In the genomic region with DNA sequence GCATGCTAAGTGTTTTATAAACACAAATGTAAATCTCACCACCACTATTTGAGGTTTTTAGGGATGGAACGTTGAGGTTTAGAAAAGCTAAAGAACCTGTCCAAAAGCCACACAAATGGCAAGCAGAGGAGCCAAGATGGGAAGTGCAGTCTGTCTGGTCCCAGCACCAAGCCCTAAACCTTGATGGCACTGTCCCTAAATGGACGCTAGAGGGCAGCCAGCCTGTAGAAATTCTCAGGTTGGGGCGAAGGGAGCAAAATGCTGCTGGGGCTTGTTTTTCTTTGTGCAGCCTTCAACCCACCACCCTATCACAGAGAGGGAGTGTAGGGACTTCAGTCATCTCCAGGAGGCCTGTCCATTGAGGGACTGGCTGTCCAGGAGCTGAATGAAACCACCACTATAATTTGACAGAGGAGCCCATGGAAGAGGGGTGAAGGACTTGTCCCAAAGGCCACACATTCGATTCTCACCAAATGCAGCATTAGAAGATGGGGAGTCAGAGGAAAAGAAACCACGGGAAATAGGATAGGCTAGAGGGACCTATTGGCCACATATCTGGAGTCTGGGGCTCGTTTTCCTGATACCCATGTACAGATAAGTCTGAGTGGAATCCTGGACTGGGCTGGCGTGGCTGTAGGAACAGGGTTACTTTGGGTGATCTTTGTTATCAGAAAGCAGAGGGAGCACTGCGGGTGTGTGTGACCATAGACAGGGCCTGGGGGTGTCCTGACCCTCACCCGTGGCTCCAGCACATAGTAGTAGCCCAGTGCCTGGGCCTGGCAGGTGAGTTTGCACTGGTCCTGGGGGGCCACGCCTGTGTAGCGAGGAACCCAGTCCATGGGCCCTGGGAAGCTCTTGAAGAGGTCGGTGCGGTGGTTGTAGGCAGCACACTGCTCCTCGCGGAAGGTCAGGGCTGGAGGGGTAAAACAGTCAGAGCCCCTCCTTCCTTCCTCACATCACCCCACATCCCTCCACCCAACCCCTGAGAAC, we compare ENCODE assay signal across 1 cellular context.
TF ChIP-seq lines count a peak whose summit lies in the region.

No MANE protein-coding gene starts in this region.

TF ChIP-seq in K562, 482 proteins besides CTCF, POLR2A, EP300 and RAD21 (continues in another document):
- TF ChIP-seq PHB2 (IDR thresholded peaks at IDR 0.05; ENCODE audit: low read depth) (no peak), HDAC6 (IDR thresholded peaks at IDR 0.05; ENCODE audit: low read depth, low read length) (no peak), TBP (optimal IDR thresholded peaks at IDR 0.05; ENCODE audit: low read depth, low read length) (no peak), STAT6 (CRISPR knock-in tag; IDR thresholded peaks at IDR 0.05) (no peak), TARDBP (IDR thresholded peaks at IDR 0.05) (no peak), ATF1 (CRISPR knock-in tag; IDR thresholded peaks at IDR 0.05) (no peak), ATF1 (tag; IDR thresholded peaks at IDR 0.05) (no peak), SRSF9 (IDR thresholded peaks at IDR 0.05; ENCODE audit: borderline replicate concordance, low read depth, low read length) (no peak), SOX6 (IDR thresholded peaks at IDR 0.05) (peak; percentile 38), RCOR1 (IDR thresholded peaks at IDR 0.05; ENCODE audit: borderline replicate concordance in 1 of 2, low read depth in 2 of 2, low read length in 2 of 2) (peak in 1 of 2 experiments; percentile 42; a peak in 1 of 4 replicates), IRF2 (CRISPR knock-in tag; IDR thresholded peaks at IDR 0.05) (no peak), HNRNPK (IDR thresholded peaks at IDR 0.05; ENCODE audit: low read depth, low read length, poor library complexity, severe bottlenecking) (no peak), ZNF212 (CRISPR knock-in tag; IDR thresholded peaks at IDR 0.05) (no peak), MEF2A (IDR thresholded peaks at IDR 0.05; ENCODE audit: control insufficient read depth, low read depth, low read length) (no peak), SMAD2 (IDR thresholded peaks at IDR 0.05; ENCODE audit: low read depth, low read length) (no peak), RBM39 (optimal IDR thresholded peaks at IDR 0.05; ENCODE audit: low read depth, low read length) (no peak), ZNF197 (CRISPR knock-in tag; IDR thresholded peaks at IDR 0.05; ENCODE audit: low read depth) (no peak), STAG1 (CRISPR knock-in tag; IDR thresholded peaks at IDR 0.05; ENCODE audit: borderline replicate concordance) (peak; percentile 57; the same call in 1 of the 2 replicates), PRMT5 (CRISPR knock-in tag; IDR thresholded peaks at IDR 0.05) (no peak), THRAP3 (IDR thresholded peaks at IDR 0.05; ENCODE audit: borderline replicate concordance) (no peak), ZFP91 (CRISPR knock-in tag; IDR thresholded peaks at IDR 0.05) (no peak), ZBTB1 (CRISPR knock-in tag; IDR thresholded peaks at IDR 0.05; ENCODE audit: borderline replicate concordance, low read depth) (no peak), ELK3 (CRISPR knock-in tag; IDR thresholded peaks at IDR 0.05) (no peak), FOXA3 (CRISPR knock-in tag; conservative IDR thresholded peaks at IDR 0.05 in 1 of 2, IDR thresholded peaks at IDR 0.05 in 1 of 2) (no peak), ZNF696 (CRISPR knock-in tag; conservative IDR thresholded peaks at IDR 0.05) (no peak), ZBTB43 (CRISPR knock-in tag; IDR thresholded peaks at IDR 0.05) (no peak), ZFP1 (CRISPR knock-in tag; IDR thresholded peaks at IDR 0.05) (no peak), ZNF175 (CRISPR knock-in tag; IDR thresholded peaks at IDR 0.05; ENCODE audit: low read depth) (no peak), NR2C2 (CRISPR knock-in tag; IDR thresholded peaks at IDR 0.05) (no peak), NR2C2 (tag; IDR thresholded peaks at IDR 0.05) (no peak), BCL6 (CRISPR knock-in tag; IDR thresholded peaks at IDR 0.05) (no peak), HMGN3 (IDR thresholded peaks at IDR 0.05; ENCODE audit: borderline replicate concordance, extremely low read depth, insufficient read length, low read depth, low read length) (no peak), FOXK1 (CRISPR knock-in tag; IDR thresholded peaks at IDR 0.05; ENCODE audit: borderline replicate concordance) (no peak), TAF7 (tag; IDR thresholded peaks at IDR 0.05) (no peak), MCM3 (IDR thresholded peaks at IDR 0.05) (no peak), THRA (IDR thresholded peaks at IDR 0.05) (no peak), U2AF2 (optimal IDR thresholded peaks at IDR 0.05; ENCODE audit: low read depth, low read length) (no peak), RB1 (IDR thresholded peaks at IDR 0.05; ENCODE audit: low read depth) (0 out of 2 replicates have a peak, but pooled peaks have one; percentile 36), KHSRP (IDR thresholded peaks at IDR 0.05) (no peak), HCFC1 (IDR thresholded peaks at IDR 0.05; ENCODE audit: low read depth, low read length) (no peak), NFRKB (IDR thresholded peaks at IDR 0.05; ENCODE audit: low read depth) (no peak), CBX1 (IDR thresholded peaks at IDR 0.05; ENCODE audit: low read depth) (no peak), JUND (IDR thresholded peaks at IDR 0.05; ENCODE audit: borderline replicate concordance, low read depth, low read length) (peak; percentile 32; the same call in 1 of the 2 replicates), JUND (tag; IDR thresholded peaks at IDR 0.05; ENCODE audit: borderline replicate concordance, low read depth, low read length) (no peak)
- TF ChIP-seq, protein P1, sequence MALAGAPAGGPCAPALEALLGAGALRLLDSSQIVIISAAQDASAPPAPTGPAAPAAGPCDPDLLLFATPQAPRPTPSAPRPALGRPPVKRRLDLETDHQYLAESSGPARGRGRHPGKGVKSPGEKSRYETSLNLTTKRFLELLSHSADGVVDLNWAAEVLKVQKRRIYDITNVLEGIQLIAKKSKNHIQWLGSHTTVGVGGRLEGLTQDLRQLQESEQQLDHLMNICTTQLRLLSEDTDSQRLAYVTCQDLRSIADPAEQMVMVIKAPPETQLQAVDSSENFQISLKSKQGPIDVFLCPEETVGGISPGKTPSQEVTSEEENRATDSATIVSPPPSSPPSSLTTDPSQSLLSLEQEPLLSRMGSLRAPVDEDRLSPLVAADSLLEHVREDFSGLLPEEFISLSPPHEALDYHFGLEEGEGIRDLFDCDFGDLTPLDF (CRISPR knock-in tag; IDR thresholded peaks at IDR 0.05): no peak
- TF ChIP-seq, protein P2, sequence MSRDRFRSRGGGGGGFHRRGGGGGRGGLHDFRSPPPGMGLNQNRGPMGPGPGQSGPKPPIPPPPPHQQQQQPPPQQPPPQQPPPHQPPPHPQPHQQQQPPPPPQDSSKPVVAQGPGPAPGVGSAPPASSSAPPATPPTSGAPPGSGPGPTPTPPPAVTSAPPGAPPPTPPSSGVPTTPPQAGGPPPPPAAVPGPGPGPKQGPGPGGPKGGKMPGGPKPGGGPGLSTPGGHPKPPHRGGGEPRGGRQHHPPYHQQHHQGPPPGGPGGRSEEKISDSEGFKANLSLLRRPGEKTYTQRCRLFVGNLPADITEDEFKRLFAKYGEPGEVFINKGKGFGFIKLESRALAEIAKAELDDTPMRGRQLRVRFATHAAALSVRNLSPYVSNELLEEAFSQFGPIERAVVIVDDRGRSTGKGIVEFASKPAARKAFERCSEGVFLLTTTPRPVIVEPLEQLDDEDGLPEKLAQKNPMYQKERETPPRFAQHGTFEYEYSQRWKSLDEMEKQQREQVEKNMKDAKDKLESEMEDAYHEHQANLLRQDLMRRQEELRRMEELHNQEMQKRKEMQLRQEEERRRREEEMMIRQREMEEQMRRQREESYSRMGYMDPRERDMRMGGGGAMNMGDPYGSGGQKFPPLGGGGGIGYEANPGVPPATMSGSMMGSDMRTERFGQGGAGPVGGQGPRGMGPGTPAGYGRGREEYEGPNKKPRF (IDR thresholded peaks at IDR 0.05; ENCODE audit: low read depth, low read length): no peak
- TF ChIP-seq, protein P3, sequence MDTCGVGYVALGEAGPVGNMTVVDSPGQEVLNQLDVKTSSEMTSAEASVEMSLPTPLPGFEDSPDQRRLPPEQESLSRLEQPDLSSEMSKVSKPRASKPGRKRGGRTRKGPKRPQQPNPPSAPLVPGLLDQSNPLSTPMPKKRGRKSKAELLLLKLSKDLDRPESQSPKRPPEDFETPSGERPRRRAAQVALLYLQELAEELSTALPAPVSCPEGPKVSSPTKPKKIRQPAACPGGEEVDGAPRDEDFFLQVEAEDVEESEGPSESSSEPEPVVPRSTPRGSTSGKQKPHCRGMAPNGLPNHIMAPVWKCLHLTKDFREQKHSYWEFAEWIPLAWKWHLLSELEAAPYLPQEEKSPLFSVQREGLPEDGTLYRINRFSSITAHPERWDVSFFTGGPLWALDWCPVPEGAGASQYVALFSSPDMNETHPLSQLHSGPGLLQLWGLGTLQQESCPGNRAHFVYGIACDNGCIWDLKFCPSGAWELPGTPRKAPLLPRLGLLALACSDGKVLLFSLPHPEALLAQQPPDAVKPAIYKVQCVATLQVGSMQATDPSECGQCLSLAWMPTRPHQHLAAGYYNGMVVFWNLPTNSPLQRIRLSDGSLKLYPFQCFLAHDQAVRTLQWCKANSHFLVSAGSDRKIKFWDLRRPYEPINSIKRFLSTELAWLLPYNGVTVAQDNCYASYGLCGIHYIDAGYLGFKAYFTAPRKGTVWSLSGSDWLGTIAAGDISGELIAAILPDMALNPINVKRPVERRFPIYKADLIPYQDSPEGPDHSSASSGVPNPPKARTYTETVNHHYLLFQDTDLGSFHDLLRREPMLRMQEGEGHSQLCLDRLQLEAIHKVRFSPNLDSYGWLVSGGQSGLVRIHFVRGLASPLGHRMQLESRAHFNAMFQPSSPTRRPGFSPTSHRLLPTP (IDR thresholded peaks at IDR 0.05; ENCODE audit: borderline replicate concordance, extremely low read depth, insufficient read length): no peak
- TF ChIP-seq, protein P4, sequence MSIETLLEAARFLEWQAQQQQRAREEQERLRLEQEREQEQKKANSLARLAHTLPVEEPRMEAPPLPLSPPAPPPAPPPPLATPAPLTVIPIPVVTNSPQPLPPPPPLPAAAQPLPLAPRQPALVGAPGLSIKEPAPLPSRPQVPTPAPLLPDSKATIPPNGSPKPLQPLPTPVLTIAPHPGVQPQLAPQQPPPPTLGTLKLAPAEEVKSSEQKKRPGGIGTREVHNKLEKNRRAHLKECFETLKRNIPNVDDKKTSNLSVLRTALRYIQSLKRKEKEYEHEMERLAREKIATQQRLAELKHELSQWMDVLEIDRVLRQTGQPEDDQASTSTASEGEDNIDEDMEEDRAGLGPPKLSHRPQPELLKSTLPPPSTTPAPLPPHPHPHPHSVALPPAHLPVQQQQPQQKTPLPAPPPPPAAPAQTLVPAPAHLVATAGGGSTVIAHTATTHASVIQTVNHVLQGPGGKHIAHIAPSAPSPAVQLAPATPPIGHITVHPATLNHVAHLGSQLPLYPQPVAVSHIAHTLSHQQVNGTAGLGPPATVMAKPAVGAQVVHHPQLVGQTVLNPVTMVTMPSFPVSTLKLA (conservative IDR thresholded peaks at IDR 0.05): no peak
